ENCODE assay signal across 1 cellular context in the genomic region with DNA sequence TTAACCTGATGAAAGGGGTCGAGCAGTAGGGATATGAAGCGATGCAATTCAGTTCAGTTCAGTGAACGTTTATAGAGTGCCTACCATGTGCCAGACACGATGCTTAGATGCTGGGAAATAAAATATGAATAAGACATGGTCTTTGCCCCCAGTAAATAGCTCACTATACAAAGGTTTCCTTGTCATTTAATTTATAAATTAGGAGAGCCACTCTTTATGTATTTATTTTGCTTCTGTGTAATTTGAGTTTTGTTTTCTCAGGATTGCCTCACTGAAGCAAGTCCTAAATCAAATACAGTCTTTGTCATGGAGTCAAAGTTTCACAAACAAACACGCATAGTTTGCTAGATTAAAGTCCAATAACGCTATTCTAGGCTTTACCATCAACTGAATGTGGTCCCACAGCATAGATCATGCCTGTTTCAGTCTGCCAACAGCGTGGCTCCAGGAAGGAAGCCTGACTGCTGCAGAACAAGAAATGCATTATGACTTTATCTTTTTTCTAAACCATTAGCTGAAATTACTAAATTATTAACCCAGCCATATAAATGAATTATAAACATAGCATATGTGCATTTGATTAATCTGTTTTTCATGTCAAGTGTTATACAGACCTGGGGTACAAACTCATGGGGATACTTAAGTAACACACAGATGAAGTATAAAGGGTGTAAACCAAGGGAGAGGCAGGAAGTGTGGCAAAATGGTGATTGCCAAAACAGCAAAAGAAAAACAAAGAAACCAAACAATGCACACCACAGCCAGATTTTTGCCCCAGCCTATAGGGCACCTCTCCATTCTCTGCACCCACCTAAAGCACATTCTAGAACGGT.
TF ChIP-seq lines count a peak whose summit lies in the region.

No MANE protein-coding gene starts in this region.

TF ChIP-seq in HepG2, 621 proteins besides CTCF, POLR2A, EP300 and RAD21 (continued from another document):
- TF ChIP-seq MLX (CRISPR knock-in tag; IDR thresholded peaks at IDR 0.05) (peak; percentile 98), FOXM1 (CRISPR knock-in tag; IDR thresholded peaks at IDR 0.05) (no peak), KLF13 (CRISPR knock-in tag; IDR thresholded peaks at IDR 0.05) (no peak), ETS1 (CRISPR knock-in tag; IDR thresholded peaks at IDR 0.05) (no peak), ZNF136 (CRISPR knock-in tag; IDR thresholded peaks at IDR 0.05; ENCODE audit: low read depth) (peak; percentile 96; the same call in 1 of the 2 replicates), ZSCAN20 (CRISPR knock-in tag; IDR thresholded peaks at IDR 0.05; ENCODE audit: borderline replicate concordance) (no peak), HOXA3 (CRISPR knock-in tag; IDR thresholded peaks at IDR 0.05) (peak; percentile 55), ZNF841 (CRISPR knock-in tag; IDR thresholded peaks at IDR 0.05; ENCODE audit: borderline replicate concordance) (no peak), GABPA (IDR thresholded peaks at IDR 0.05; ENCODE audit: low read depth, low read length) (no peak), GABPA (CRISPR knock-in tag; IDR thresholded peaks at IDR 0.05; ENCODE audit: low read depth) (peak; percentile 65), KLF9 (CRISPR knock-in tag; IDR thresholded peaks at IDR 0.05; ENCODE audit: low read depth) (0 out of 2 replicates have a peak, but pooled peaks have one; percentile 14), RERE (CRISPR knock-in tag; IDR thresholded peaks at IDR 0.05; ENCODE audit: low read depth) (peak; percentile 94), IKZF4 (CRISPR knock-in tag; IDR thresholded peaks at IDR 0.05; ENCODE audit: borderline replicate concordance, low read depth, not compliant biosample characterization) (no peak), HDAC2 (CRISPR knock-in tag; IDR thresholded peaks at IDR 0.05) (peak; percentile 97), ZNF343 (CRISPR knock-in tag; IDR thresholded peaks at IDR 0.05) (no peak), ZSCAN30 (CRISPR knock-in tag; IDR thresholded peaks at IDR 0.05) (peak; percentile 79; the same call in 1 of the 2 replicates), ISX (CRISPR knock-in tag; conservative IDR thresholded peaks at IDR 0.05) (0 out of 2 replicates have a peak, but pooled peaks have one; percentile 50), ETV6 (CRISPR knock-in tag; conservative IDR thresholded peaks at IDR 0.05) (no peak), ZNF720 (CRISPR knock-in tag; IDR thresholded peaks at IDR 0.05) (no peak), GZF1 (CRISPR knock-in tag; IDR thresholded peaks at IDR 0.05) (peak; percentile 8; the same call in 1 of the 2 replicates), ZNF75D (CRISPR knock-in tag; IDR thresholded peaks at IDR 0.05; ENCODE audit: borderline replicate concordance) (no peak), ZNF761 (CRISPR knock-in tag; conservative IDR thresholded peaks at IDR 0.05) (peak; percentile 77; the same call in 1 of the 2 replicates), MAFG (CRISPR knock-in tag; IDR thresholded peaks at IDR 0.05) (no peak), ZNF605 (CRISPR knock-in tag; IDR thresholded peaks at IDR 0.05) (0 out of 2 replicates have a peak, but pooled peaks have one; percentile 2), ZNF580 (CRISPR knock-in tag; IDR thresholded peaks at IDR 0.05; ENCODE audit: borderline replicate concordance, low read depth) (peak; percentile 85; the same call in 1 of the 2 replicates), GATAD2A (CRISPR knock-in tag; IDR thresholded peaks at IDR 0.05) (peak; percentile 99), ZBTB3 (CRISPR knock-in tag; IDR thresholded peaks at IDR 0.05; ENCODE audit: borderline replicate concordance, low read depth) (0 out of 2 replicates have a peak, but pooled peaks have one; percentile 9), ATF7-NPFF (CRISPR knock-in tag; IDR thresholded peaks at IDR 0.05; ENCODE audit: low read depth) (no peak; the same call in 1 of the 2 replicates)
- TF ChIP-seq, protein P1, sequence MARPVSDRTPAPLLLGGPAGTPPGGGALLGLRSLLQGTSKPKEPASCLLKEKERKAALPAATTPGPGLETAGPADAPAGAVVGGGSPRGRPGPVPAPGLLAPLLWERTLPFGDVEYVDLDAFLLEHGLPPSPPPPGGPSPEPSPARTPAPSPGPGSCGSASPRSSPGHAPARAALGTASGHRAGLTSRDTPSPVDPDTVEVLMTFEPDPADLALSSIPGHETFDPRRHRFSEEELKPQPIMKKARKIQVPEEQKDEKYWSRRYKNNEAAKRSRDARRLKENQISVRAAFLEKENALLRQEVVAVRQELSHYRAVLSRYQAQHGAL (CRISPR knock-in tag; IDR thresholded peaks at IDR 0.05; ENCODE audit: not compliant biosample characterization): no peak
